15 cellular contexts compared by ENCODE assay signal in the genomic region with DNA sequence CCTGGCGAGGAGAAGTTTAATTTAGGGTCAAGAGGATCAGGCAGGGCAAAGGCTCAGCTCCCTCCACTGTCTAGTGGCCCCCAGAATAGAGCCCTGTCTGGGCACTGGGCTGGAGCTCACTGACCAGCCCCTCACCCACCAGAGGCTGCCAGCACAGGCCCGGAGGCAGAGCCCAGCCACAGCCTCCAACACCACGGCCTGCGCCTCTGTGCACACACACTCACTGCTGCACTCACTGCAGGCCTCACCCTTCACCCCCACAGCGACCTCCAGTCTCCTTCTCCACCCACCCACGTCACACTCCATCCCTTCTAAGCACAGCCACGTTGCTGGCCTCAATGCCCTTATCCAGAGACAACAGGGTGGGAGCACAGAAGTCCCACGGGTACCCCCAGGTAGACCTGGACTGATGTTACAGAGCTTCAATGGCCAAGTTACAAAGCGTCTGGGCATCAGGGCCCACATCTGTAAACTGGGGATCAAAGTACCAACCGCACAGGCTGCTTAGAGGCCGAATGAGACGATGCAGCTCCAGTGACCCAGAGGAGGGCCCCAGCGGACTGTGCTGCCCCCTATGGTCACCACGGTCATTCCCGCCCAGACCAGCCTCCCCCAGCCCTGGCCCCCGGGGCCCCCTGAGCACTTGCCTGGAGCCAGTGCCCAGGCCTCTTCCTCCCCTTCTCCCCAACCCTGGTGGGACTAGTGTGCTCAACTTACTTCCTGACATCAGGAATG. TPM values are rescaled to one million over a fixed set of nuclear protein-coding genes. Genes with fewer than 3 reads are reported as not detected.
DNase-seq lines count a peak whose midpoint lies in the region; ATAC-seq, FAIRE-seq and TF ChIP-seq lines count a peak whose summit lies in the region.
"Had no signal": no experiment of that assay in that cellular context is flagged by ENCODE, and none has a peak within 500 bp of the region (broad histone marks: within the 10 kb centered on the region; RNA-seq: fewer than 3 reads in every experiment).

No MANE protein-coding gene starts in this region.

- no peak for TF ChIP-seq EP300 in HepG2 (IDR thresholded peaks at IDR 0.05; ENCODE audit: low read depth in 2 of 2, low read length in 2 of 2)
- TF ChIP-seq EP300 in HepG2 (CRISPR knock-in tag; IDR thresholded peaks at IDR 0.05; ENCODE audit: borderline replicate concordance), result no peak

- H3K27me3 ChIP-seq in AG04450 (ENCODE audit: control insufficient read depth, insufficient read depth, low read length) (no peaks in the 10 kb centered on the region), WERI-Rb-1 (ENCODE audit: insufficient read depth, low read depth, severe bottlenecking) (no peaks in the 10 kb centered on the region), HepG2 (ENCODE audit: control insufficient read depth in 1 of 2, insufficient read depth in 2 of 2, low read length in 2 of 2) (no peaks in the 10 kb centered on the region; a peak in 1 of 5 replicates)
- H3K27me3 ChIP-seq: ovary had no signal

- H3K9me3 ChIP-seq in AG04450 (ENCODE audit: control insufficient read depth, insufficient read depth, low read length), result no peaks in the 10 kb centered on the region; the same call in 1 of the 2 replicates
- H3K9me3 ChIP-seq in WERI-Rb-1 (ENCODE audit: severe bottlenecking), result no peaks in the 10 kb centered on the region
- H3K9me3 ChIP-seq in HepG2 (ENCODE audit: low read length), result no peaks in the 10 kb centered on the region
- H3K9me3 ChIP-seq: ovary had no signal

- H3K36me3 ChIP-seq in WERI-Rb-1 (peaks cover 73% of the 10 kb centered on the region), HepG2 (replicated peaks in 1 of 2; ENCODE audit: control insufficient read depth in 1 of 2, insufficient read depth in 2 of 2, low read length in 2 of 2) (peaks cover 27 to 48% of the 10 kb centered on the region in 2 experiments)
- H3K36me3 ChIP-seq: ovary had no signal

- H3K27ac ChIP-seq in AG04450 (ENCODE audit: low read depth, low read length), result no peak overlapping the region
- H3K27ac ChIP-seq in WERI-Rb-1, result no peak overlapping the region
- peak overlapping the region; percentile 22 for H3K27ac ChIP-seq in HepG2 (ENCODE audit: extremely low read length, insufficient read depth, low read length)
- H3K27ac ChIP-seq: ovary had no signal

- POLR2A ChIA-PET in AG04450 (lab: Yijun Ruan, JAX), result no interaction called here
- POLR2A ChIA-PET in HepG2 (lab: Yijun Ruan, JAX), result no interaction called here

- H4K20me1 ChIP-seq in HepG2 (ENCODE audit: insufficient read depth, low read length), result no peaks in the 10 kb centered on the region

- no peak for FAIRE-seq in HepG2 (lab: Jason Lieb, UNC)
- FAIRE-seq: TTC549 had no signal

- peak; percentile 27; the same call in 1 of the 2 replicates for TF ChIP-seq CTCF in AG04450 (IDR thresholded peaks at IDR 0.05; ENCODE audit: low read depth, low read length)
- peak; percentile 23; the same call in 1 of the 2 replicates for TF ChIP-seq CTCF in GM12874 (IDR thresholded peaks at IDR 0.05; ENCODE audit: insufficient read depth, low read depth, low read length)
- peak; percentile 37; the same call in 1 of the 2 replicates for TF ChIP-seq CTCF in WERI-Rb-1 (IDR thresholded peaks at IDR 0.05; ENCODE audit: low read depth, low read length)
- peak; percentile 60 for TF ChIP-seq CTCF in HepG2 (CRISPR knock-in tag; IDR thresholded peaks at IDR 0.05)

- BruUV-seq in HepG2 (replicated peaks; lab: Mats Ljungman, UMichigan), result no TSS peak

- WGBS in HepG2 (ENCODE audit: low lambda C conversion rate), result 84% methylated on average over 7 of the region's 16 CpGs

- ATAC-seq in HepG2 (peak; percentile 69), HG02970 (IDR thresholded peaks at IDR 0.05; ENCODE audit: low FRiP score, unreplicated experiment) (no peak), GM21447 (IDR thresholded peaks at IDR 0.05; ENCODE audit: unreplicated experiment) (no peak)
- ATAC-seq: left ventricle myocardium superior had no signal

- no peak overlapping the region for H3K9ac ChIP-seq in HepG2 (ENCODE audit: insufficient read depth, low read depth, low read length)

- intact Hi-C loops in HepG2 (cut with micrococcal nuclease; ENCODE audit: unreplicated experiment), result no loop called here

- TF ChIP-seq POLR2A in HepG2 (IDR thresholded peaks at IDR 0.05; ENCODE audit: insufficient read depth in 1 of 2, low read depth in 2 of 2, low read length in 2 of 2), result no peak

- TF ChIP-seq RAD21 in HepG2 (CRISPR knock-in tag; IDR thresholded peaks at IDR 0.05), result no peak; the same call in 1 of the 2 replicates

- CTCF ChIA-PET in AG04450 (lab: Charles Lee), result interaction anchor here (1.0 kb wide), 1 partner anchor 17 kb away, joined by 4 read pairs; no protein-coding TSS in a partner anchor
- CTCF ChIA-PET in HepG2 (lab: Yijun Ruan, JAX; ENCODE audit: low intra/inter-chr PET ratio, low total read pairs), result interaction anchor here (0.7 kb wide), 1 partner anchor 17 kb away, joined by 4 read pairs; no protein-coding TSS in a partner anchor

- no peak overlapping the region for H2AFZ ChIP-seq in HepG2 (ENCODE audit: low read length)

- in situ Hi-C loops in HepG2 (cut with HindIII; ENCODE audit: extremely low pct_ligation_motif_present, low pct_unique_long_range_greater_than_20kb), result no loop called here

- no peak overlapping the region for H3K4me3 ChIP-seq in AG04450 (ENCODE audit: low read depth, low read length)
- no peak overlapping the region for H3K4me3 ChIP-seq in WERI-Rb-1 (ENCODE audit: low read depth, low read length)
- H3K4me3 ChIP-seq in HepG2 (replicated peaks in 1 of 3; ENCODE audit: insufficient read depth in 1 of 3, low read depth in 2 of 3, low read length in 3 of 3), result no peak overlapping the region
- H3K4me3 ChIP-seq: ovary had no signal

- DNase-seq in AG04450 (ENCODE audit: low read depth, low spot score) (no peak), WERI-Rb-1 (no peak), HepG2 (ENCODE audit: low spot score) (peak; percentile 50), SIG-M5 treated with dmso at 0.1 percent for 504 hours (lab: John Stamatoyannopoulos, UW; ENCODE audit: unreplicated experiment) (no peak)
- no peak for DNase-seq in activated CD8-positive, alpha-beta memory T cell treated with anti-CD3 and anti-CD28 coated beads, Interleukin-2, amount 50 U/mL, for 4 hours
- DNase-seq: activated CD8-positive, alpha-beta memory T cell treated with anti-CD3 and anti-CD28 coated beads, Interleukin-2, amount 50 U/mL, for 48 hours; left ventricle myocardium superior; MV-4-11; ovary; RPMI8226; stimulated activated CD8-positive, alpha-beta memory T cell treated with anti-CD3 and anti-CD28 coated beads, Interleukin-4, amount 100 ng/mL, for 48 hours had no signal

- peaks cover 19% of the 10 kb centered on the region for H3K4me1 ChIP-seq in HepG2 (ENCODE audit: insufficient read depth, low read length)

- no peak overlapping the region for H3K4me2 ChIP-seq in HepG2 (ENCODE audit: low read depth, low read length)

- peaks cover 3% of the 10 kb centered on the region for H3K79me2 ChIP-seq in HepG2 (ENCODE audit: insufficient read depth, low read length)

RNA-seq across cellular contexts. Expression of gene PRKD2, which starts 4.5 kb away (rescaled TPM):
- polyA plus RNA-seq in AG04450 (2011; rRNA removed) (6.7 and 10.3 TPM in 2 replicates), HepG2 (2011; rRNA removed) (7.3 and 9.2 TPM in 2 replicates)
- polyA minus RNA-seq in AG04450 (2011; rRNA and poly(A)+ RNA removed), result 15.2 and 18.8 TPM in 2 replicates
- total RNA-seq in HepG2 (2016; rRNA removed; fragmentation: Illumina TruSeq; extraction: Trizol), result 6.7 and 13.2 TPM in 2 replicates
- total RNA-seq in HepG2 (2016; cell fraction: cytosol; rRNA removed; fragmentation: Illumina TruSeq; extraction: Trizol; ENCODE audit: low read depth), result 3.7 and 5.6 TPM in 2 replicates
- total RNA-seq in HepG2 (2016; cell fraction: insoluble cytoplasmic fraction; rRNA removed; fragmentation: Illumina TruSeq; extraction: Trizol), result 7.7 and 10.7 TPM in 2 replicates
- 10.7 and 11.6 TPM in 2 replicates for total RNA-seq in HepG2 (2016; cell fraction: membrane; rRNA removed; fragmentation: Illumina TruSeq; extraction: Trizol)
- 9.5 and 12.7 TPM in 2 replicates for total RNA-seq in HepG2 (2016; cell fraction: nucleus; rRNA removed; fragmentation: Illumina TruSeq; extraction: Trizol)
- 5.7 and 8.3 TPM in 2 replicates for polyA plus RNA-seq in HepG2 (2011; cell fraction: cytosol; rRNA removed)
- polyA plus RNA-seq in HepG2 (2011; cell fraction: nucleus; rRNA removed), result 19.6 and 26.3 TPM in 2 replicates
- polyA plus RNA-seq in HepG2 (2012), result 12.3 and 18.9 TPM in 2 replicates
- 4.2 and 4.7 TPM in 2 replicates for polyA plus RNA-seq in HepG2 (2016; cell fraction: cytosol; fragmentation: Illumina TruSeq; extraction: Trizol; ENCODE audit: low read depth)
- polyA plus RNA-seq in HepG2 (2016; cell fraction: insoluble cytoplasmic fraction; fragmentation: Illumina TruSeq; extraction: Trizol; ENCODE audit: low read depth), result 12.5 and 12.9 TPM in 2 replicates
- polyA plus RNA-seq in HepG2 (2016; cell fraction: membrane; fragmentation: Illumina TruSeq; extraction: Trizol; ENCODE audit: low read depth), result 6.8 and 7.6 TPM in 2 replicates
- 26.1 and 27.2 TPM in 2 replicates for polyA plus RNA-seq in HepG2 (2016; cell fraction: nucleus; fragmentation: Illumina TruSeq; extraction: Trizol; ENCODE audit: insufficient read depth, low read depth)
- 10.6 and 14.4 TPM in 2 replicates for polyA minus RNA-seq in HepG2 (2011; rRNA and poly(A)+ RNA removed; ENCODE audit: low replicate concordance)
- 8.2 and 11.7 TPM in 2 replicates for polyA minus RNA-seq in HepG2 (2011; cell fraction: cytosol; rRNA and poly(A)+ RNA removed)
- 9.1 TPM in 2 replicates for polyA minus RNA-seq in HepG2 (2011; cell fraction: nucleus; rRNA and poly(A)+ RNA removed)

RNA-seq across cellular contexts. Expression of gene FKRP, which starts 24.4 kb away (rescaled TPM):
- polyA plus RNA-seq in AG04450 (2011; rRNA removed) (12.1 and 12.6 TPM in 2 replicates), HepG2 (2011; rRNA removed) (7.3 and 9.2 TPM in 2 replicates)
- polyA minus RNA-seq in AG04450 (2011; rRNA and poly(A)+ RNA removed), result 6.4 and 10.8 TPM in 2 replicates
- 4.0 and 9.8 TPM in 2 replicates for total RNA-seq in HepG2 (2016; rRNA removed; fragmentation: Illumina TruSeq; extraction: Trizol)
- 1.2 and 1.9 TPM in 2 replicates for total RNA-seq in HepG2 (2016; cell fraction: cytosol; rRNA removed; fragmentation: Illumina TruSeq; extraction: Trizol; ENCODE audit: low read depth)
- 3.4 and 11.2 TPM in 2 replicates for total RNA-seq in HepG2 (2016; cell fraction: insoluble cytoplasmic fraction; rRNA removed; fragmentation: Illumina TruSeq; extraction: Trizol)
- 3.6 and 3.7 TPM in 2 replicates for total RNA-seq in HepG2 (2016; cell fraction: membrane; rRNA removed; fragmentation: Illumina TruSeq; extraction: Trizol)
- 11.2 and 11.6 TPM in 2 replicates for total RNA-seq in HepG2 (2016; cell fraction: nucleus; rRNA removed; fragmentation: Illumina TruSeq; extraction: Trizol)
- polyA plus RNA-seq in HepG2 (2011; cell fraction: cytosol; rRNA removed), result 7.8 and 9.7 TPM in 2 replicates
- polyA plus RNA-seq in HepG2 (2011; cell fraction: nucleus; rRNA removed), result 27.5 and 33.9 TPM in 2 replicates
- polyA plus RNA-seq in HepG2 (2012), result 12.4 and 17.0 TPM in 2 replicates
- polyA plus RNA-seq in HepG2 (2016; cell fraction: cytosol; fragmentation: Illumina TruSeq; extraction: Trizol; ENCODE audit: low read depth), result 0.63 and 1.3 TPM in 2 replicates
- 5.1 TPM in 2 replicates for polyA plus RNA-seq in HepG2 (2016; cell fraction: insoluble cytoplasmic fraction; fragmentation: Illumina TruSeq; extraction: Trizol; ENCODE audit: low read depth)
- 1.7 and 2.3 TPM in 2 replicates for polyA plus RNA-seq in HepG2 (2016; cell fraction: membrane; fragmentation: Illumina TruSeq; extraction: Trizol; ENCODE audit: low read depth)
- polyA plus RNA-seq in HepG2 (2016; cell fraction: nucleus; fragmentation: Illumina TruSeq; extraction: Trizol; ENCODE audit: insufficient read depth, low read depth), result 34.8 and 35.7 TPM in 2 replicates
- polyA minus RNA-seq in HepG2 (2011; rRNA and poly(A)+ RNA removed; ENCODE audit: low replicate concordance), result 6.9 and 11.0 TPM in 2 replicates
- polyA minus RNA-seq in HepG2 (2011; cell fraction: cytosol; rRNA and poly(A)+ RNA removed), result 7.5 and 8.8 TPM in 2 replicates
- polyA minus RNA-seq in HepG2 (2011; cell fraction: nucleus; rRNA and poly(A)+ RNA removed), result 10.3 and 11.5 TPM in 2 replicates

RNA-seq across cellular contexts. Expression of gene STRN4, which starts 24.8 kb away (rescaled TPM):
- polyA plus RNA-seq in AG04450 (2011; rRNA removed), result 48.1 and 59.3 TPM in 2 replicates
- polyA minus RNA-seq in AG04450 (2011; rRNA and poly(A)+ RNA removed), result 41.8 and 59.4 TPM in 2 replicates
- 32.2 and 43.1 TPM in 2 replicates for total RNA-seq in HepG2 (2016; rRNA removed; fragmentation: Illumina TruSeq; extraction: Trizol)
- total RNA-seq in HepG2 (2016; cell fraction: cytosol; rRNA removed; fragmentation: Illumina TruSeq; extraction: Trizol; ENCODE audit: low read depth), result 13.6 and 15.4 TPM in 2 replicates
- total RNA-seq in HepG2 (2016; cell fraction: insoluble cytoplasmic fraction; rRNA removed; fragmentation: Illumina TruSeq; extraction: Trizol), result 25.7 and 41.7 TPM in 2 replicates
- 30.2 and 30.9 TPM in 2 replicates for total RNA-seq in HepG2 (2016; cell fraction: membrane; rRNA removed; fragmentation: Illumina TruSeq; extraction: Trizol)
- 30.6 and 31.6 TPM in 2 replicates for total RNA-seq in HepG2 (2016; cell fraction: nucleus; rRNA removed; fragmentation: Illumina TruSeq; extraction: Trizol)
- polyA plus RNA-seq in HepG2 (2011; rRNA removed), result 57.3 and 80.7 TPM in 2 replicates
- polyA plus RNA-seq in HepG2 (2011; cell fraction: cytosol; rRNA removed), result 34.2 and 64.8 TPM in 2 replicates
- polyA plus RNA-seq in HepG2 (2011; cell fraction: nucleus; rRNA removed), result 266 and 313 TPM in 2 replicates
- 35.6 and 48.5 TPM in 2 replicates for polyA plus RNA-seq in HepG2 (2012)
- 8.5 and 9.3 TPM in 2 replicates for polyA plus RNA-seq in HepG2 (2016; cell fraction: cytosol; fragmentation: Illumina TruSeq; extraction: Trizol; ENCODE audit: low read depth)
- 34.1 and 37.8 TPM in 2 replicates for polyA plus RNA-seq in HepG2 (2016; cell fraction: insoluble cytoplasmic fraction; fragmentation: Illumina TruSeq; extraction: Trizol; ENCODE audit: low read depth)
- polyA plus RNA-seq in HepG2 (2016; cell fraction: membrane; fragmentation: Illumina TruSeq; extraction: Trizol; ENCODE audit: low read depth), result 21.1 and 23.2 TPM in 2 replicates
- polyA plus RNA-seq in HepG2 (2016; cell fraction: nucleus; fragmentation: Illumina TruSeq; extraction: Trizol; ENCODE audit: insufficient read depth, low read depth), result 78.0 and 78.1 TPM in 2 replicates
- polyA minus RNA-seq in HepG2 (2011; rRNA and poly(A)+ RNA removed; ENCODE audit: low replicate concordance), result 47.8 and 141 TPM in 2 replicates
- 30.6 and 39.4 TPM in 2 replicates for polyA minus RNA-seq in HepG2 (2011; cell fraction: cytosol; rRNA and poly(A)+ RNA removed)
- 37.0 and 47.4 TPM in 2 replicates for polyA minus RNA-seq in HepG2 (2011; cell fraction: nucleus; rRNA and poly(A)+ RNA removed)
